In genomic region chr14:32382704-32383103, GRCh38 we compare ENCODE assay signal across 10 cellular contexts. TPM values are rescaled to one million over a fixed set of nuclear protein-coding genes. Genes with fewer than 3 reads are reported as not detected.
DNase-seq lines count a peak whose midpoint lies in the region; ATAC-seq and TF ChIP-seq lines count a peak whose summit lies in the region.
"Had no signal": no experiment of that assay in that cellular context is flagged by ENCODE, and none has a peak within 500 bp of the region (broad histone marks: within the 10 kb centered on the region; RNA-seq: fewer than 3 reads in every experiment).

No MANE protein-coding gene starts in this region.

- intact Hi-C loops in Calu3 (cut with micrococcal nuclease; ENCODE audit: unreplicated experiment), result loop anchor here (1.0 to 10.0 kb wide), 4 partner anchors 87 to 868 kb away; no protein-coding TSS in a partner anchor

- no peaks in the 10 kb centered on the region for H3K4me1 ChIP-seq in liver (ENCODE audit: control insufficient read depth in 4 of 4, insufficient read depth in 4 of 4, low read length in 3 of 4)
- H3K4me1 ChIP-seq in effector memory CD4-positive, alpha-beta T cell (ENCODE audit: control insufficient read depth, insufficient read depth, low read length, poor library complexity, severe bottlenecking), result no peaks in the 10 kb centered on the region

- H3K4me1 Mint-ChIP-seq in Calu3 (ENCODE audit: low read depth, unreplicated experiment), result peaks cover 45% of the 10 kb centered on the region
- H3K4me1 Mint-ChIP-seq: activated B cell treated with CpG ODN at 0.5 μM for 24 hours had no signal

- no peaks in the 10 kb centered on the region for H3K36me3 Mint-ChIP-seq in Calu3 (ENCODE audit: insufficient read depth, unreplicated experiment)

- H3K9ac ChIP-seq in liver (ENCODE audit: low read depth in 1 of 2, low read length in 2 of 2), result no peak overlapping the region

- DNase-seq in Calu3 (peak; percentile 61), MG63 (peak; percentile 23), cardiac fibroblast (ENCODE audit: low read depth in 2 of 2) (peak; percentile 33 to 45), GM20000 (ENCODE audit: low spot score) (no peak)
- no peak for DNase-seq in activated effector memory CD4-positive, alpha-beta T cell treated with anti-CD3 and anti-CD28 coated beads, Interleukin-2, amount 50 U/mL, for 16 hours
- no peak for DNase-seq in effector memory CD4-positive, alpha-beta T cell
- DNase-seq: activated B cell treated with CpG ODN at 0.5 μM for 24 hours had no signal

- no peaks in the 10 kb centered on the region for H3K36me3 ChIP-seq in MG63
- no peaks in the 10 kb centered on the region for H3K36me3 ChIP-seq in liver (ENCODE audit: control insufficient read depth in 4 of 4, insufficient read depth in 3 of 4, low read depth in 1 of 4, low read length in 3 of 4)
- no peaks in the 10 kb centered on the region for H3K36me3 ChIP-seq in effector memory CD4-positive, alpha-beta T cell (ENCODE audit: control insufficient read depth, insufficient read depth, low read length)
- H3K36me3 ChIP-seq: neutrophil had no signal

- peak; percentile 69 to 80 for TF ChIP-seq RAD21 in liver (IDR thresholded peaks at IDR 0.05)

- no TSS peak for BruUV-seq in Calu3 (replicated peaks; lab: Mats Ljungman, UMichigan)

- H3K27ac ChIP-seq in liver (ENCODE audit: low read depth in 1 of 2, low read length in 2 of 2), result no peak overlapping the region
- no peak overlapping the region for H3K27ac ChIP-seq in effector memory CD4-positive, alpha-beta T cell (ENCODE audit: insufficient read depth, low read length, poor library complexity, severe bottlenecking)
- H3K27ac ChIP-seq: neutrophil had no signal

- no peaks in the 10 kb centered on the region for H3K27me3 Mint-ChIP-seq in Calu3 (ENCODE audit: unreplicated experiment)
- H3K27me3 Mint-ChIP-seq: activated B cell treated with CpG ODN at 0.5 μM for 24 hours had no signal

- H3K9me3 ChIP-seq in MG63 (no peaks in the 10 kb centered on the region), liver (ENCODE audit: control insufficient read depth in 4 of 4, low read length in 3 of 4) (no peaks in the 10 kb centered on the region)
- H3K9me3 ChIP-seq in effector memory CD4-positive, alpha-beta T cell (ENCODE audit: control insufficient read depth, low read length), result no peaks in the 10 kb centered on the region
- H3K9me3 ChIP-seq: neutrophil had no signal

- H3K4me3 ChIP-seq in MG63 (no peak overlapping the region), cardiac fibroblast (replicated peaks in 1 of 2; ENCODE audit: low read depth in 2 of 2, low read length in 2 of 2) (no peak overlapping the region), liver (ENCODE audit: low read depth in 1 of 3, low read length in 3 of 3) (no peak overlapping the region)
- H3K4me3 ChIP-seq in effector memory CD4-positive, alpha-beta T cell (ENCODE audit: insufficient read depth, low read depth, low read length, poor library complexity, severe bottlenecking), result no peak overlapping the region

- H3K27me3 ChIP-seq in MG63, result no peaks in the 10 kb centered on the region
- no peaks in the 10 kb centered on the region for H3K27me3 ChIP-seq in liver (ENCODE audit: control insufficient read depth in 4 of 4, insufficient read depth in 4 of 4, low read length in 3 of 4)
- H3K27me3 ChIP-seq in effector memory CD4-positive, alpha-beta T cell (replicated peaks; ENCODE audit: control insufficient read depth, insufficient read depth, low read length, poor library complexity, severe bottlenecking), result no peaks in the 10 kb centered on the region
- H3K27me3 ChIP-seq: neutrophil had no signal

- CTCF ChIA-PET in Calu3 (lab: Charles Lee), result interaction anchor here (0.5 to 1.9 kb wide), 9 partner anchors 11 to 962 kb away, joined by 3 to 10 read pairs (median 5); partner anchors contain the start of gene HEATR5A

- H3K4me3 Mint-ChIP-seq in Calu3 (ENCODE audit: low read depth, unreplicated experiment), result no peak overlapping the region
- H3K4me3 Mint-ChIP-seq: activated B cell treated with CpG ODN at 0.5 μM for 24 hours had no signal

- 97% methylated on average over 1 of the region's 1 CpG for WGBS in liver

- ATAC-seq in HG03565 (IDR thresholded peaks at IDR 0.05; ENCODE audit: unreplicated experiment), result no peak

- H3K27ac Mint-ChIP-seq in Calu3 (ENCODE audit: unreplicated experiment), result no peak overlapping the region
- H3K27ac Mint-ChIP-seq: activated B cell treated with CpG ODN at 0.5 μM for 24 hours had no signal

- H3K9me3 Mint-ChIP-seq in Calu3 (ENCODE audit: low read depth, unreplicated experiment), result no peaks in the 10 kb centered on the region
- H3K9me3 Mint-ChIP-seq: activated B cell treated with CpG ODN at 0.5 μM for 24 hours had no signal

- TF ChIP-seq CTCF in Calu3 (IDR thresholded peaks at IDR 0.05; ENCODE audit: unreplicated experiment) (peak; percentile 46), cardiac fibroblast (IDR thresholded peaks at IDR 0.05; ENCODE audit: low read depth, low read length) (peak; percentile 68), liver (IDR thresholded peaks at IDR 0.05; ENCODE audit: low read depth, low read length, missing input control) (no peak), GM20000 (IDR thresholded peaks at IDR 0.05; ENCODE audit: extremely low read depth, missing control alignments) (no peak)

TF ChIP-seq in liver, 16 proteins besides CTCF, POLR2A, EP300 and RAD21:
- TF ChIP-seq FOXA1 (IDR thresholded peaks at IDR 0.05), result no peak
- no peak for TF ChIP-seq RXRA (IDR thresholded peaks at IDR 0.05)
- no peak for TF ChIP-seq GABPA (IDR thresholded peaks at IDR 0.05 in 1 of 2, conservative IDR thresholded peaks at IDR 0.05 in 1 of 2)
- TF ChIP-seq EGR1 (IDR thresholded peaks at IDR 0.05; ENCODE audit: low read depth in 2 of 2), result no peak

RNA-seq across cellular contexts. Expression of gene AKAP6, which starts 53.6 kb away (rescaled TPM):
- total RNA-seq in Calu3 (2022) (2.2 and 2.8 TPM in 2 replicates), liver (1 to 10 TPM; 1.7 to 3.2 TPM)
- 1.7 TPM in 1 of 2 replicates, not detected in the other for total RNA-seq in MG63 (2014; rRNA removed; shearing (Covaris generic); ENCODE audit: low replicate concordance)
- 1 to 10 TPM in 1 of 2 donors, under 1 TPM in 1; 0.42 to 1.7 TPM for polyA plus RNA-seq in liver

Comparison
In these comparisons a context has a peak if more than half of its experiments do, and no peak if none do; other contexts are left out.
1. DNase-seq: peak in Calu3 (single experiment), MG63 (single experiment) and cardiac fibroblast (2 of 2); none in activated effector memory CD4-positive, alpha-beta T cell treated with anti-CD3 and anti-CD28 coated beads, Interleukin-2, amount 50 U/mL, for 16 hours (single experiment), GM20000 (single experiment) and effector memory CD4-positive, alpha-beta T cell (0 of 3).
2. CTCF ChIP-seq: peak in Calu3 (single experiment) and cardiac fibroblast (single experiment); none in liver (single experiment) and GM20000 (single experiment).